10 cellular contexts compared by ENCODE assay signal in genomic region chr20:2767768-2768631, GRCh38. TPM values are rescaled to one million over a fixed set of nuclear protein-coding genes. Genes with fewer than 3 reads are reported as not detected.
DNase-seq lines count a peak whose midpoint lies in the region; TF ChIP-seq lines count a peak whose summit lies in the region.
"Had no signal": no experiment of that assay in that cellular context is flagged by ENCODE, and none has a peak within 500 bp of the region (broad histone marks: within the 10 kb centered on the region; RNA-seq: fewer than 3 reads in every experiment).

No MANE protein-coding gene starts in this region.

- BruUV-seq in PC-9 (replicated peaks; lab: Mats Ljungman, UMichigan) = no TSS peak

- TF ChIP-seq CTCF in PC-9 (conservative IDR thresholded peaks at IDR 0.05) = no peak
- no peak for TF ChIP-seq CTCF in fibroblast of lung (conservative IDR thresholded peaks at IDR 0.05 in 1 of 2, IDR thresholded peaks at IDR 0.05 in 1 of 2; ENCODE audit: low read depth in 1 of 2, low read length in 2 of 2)
- peak in 2 of 4 experiments; percentile 8 to 21 for TF ChIP-seq CTCF in prostate gland (IDR thresholded peaks at IDR 0.05)

- H2AFZ ChIP-seq in PC-9 (no peak overlapping the region; the same call in 1 of the 2 replicates), fibroblast of lung (ENCODE audit: low read length) (no peak overlapping the region), trophoblast cell (ENCODE audit: insufficient read depth, low read length, poor library complexity) (no peak overlapping the region)

- H3K23ac ChIP-seq in trophoblast cell (ENCODE audit: low read length) = no peak overlapping the region

- no peak overlapping the region for H4K8ac ChIP-seq in trophoblast cell (ENCODE audit: low read depth, low read length)

- no peak overlapping the region for H4K91ac ChIP-seq in trophoblast cell (ENCODE audit: low read depth, low read length)

- H3K27me3 ChIP-seq in PC-9 (ENCODE audit: insufficient read depth, low read depth) (no peaks in the 10 kb centered on the region), fibroblast of lung (ENCODE audit: control insufficient read depth, insufficient read depth, low read length) (peaks cover 20% of the 10 kb centered on the region), prostate gland (replicated peaks; ENCODE audit: insufficient read depth) (no peaks in the 10 kb centered on the region), trophoblast cell (ENCODE audit: insufficient read depth, low read length) (no peaks in the 10 kb centered on the region)

- no peak overlapping the region for H3K4ac ChIP-seq in trophoblast cell (ENCODE audit: low read depth, low read length)

- H3K9me3 ChIP-seq in PC-9 (ENCODE audit: insufficient read depth, low read depth) (no peaks in the 10 kb centered on the region), fibroblast of lung (ENCODE audit: control insufficient read depth, insufficient read depth, low read depth, low read length) (no peaks in the 10 kb centered on the region), prostate gland (no peaks in the 10 kb centered on the region), trophoblast cell (ENCODE audit: insufficient read depth, low read depth, low read length) (no peaks in the 10 kb centered on the region)

- H2AK5ac ChIP-seq in trophoblast cell (ENCODE audit: low read length) = no peak overlapping the region

- DNase-seq in GM03348 (ENCODE audit: low spot score) (peak; percentile 84), PC-9 (peak; percentile 85 to 94), fibroblast of lung (ENCODE audit: low read depth in 2 of 2) (peak; percentile 12 to 70), prostate gland (ENCODE audit: low spot score) (peak; percentile 97), trophoblast cell (no peak), DMS114 treated with DMSO at 0.1 percent for 48 hours (lab: John Stamatoyannopoulos, UW; ENCODE audit: unreplicated experiment) (no peak), posterior cingulate gyrus (no peak), GM19240 (ENCODE audit: insufficient read length, low spot score) (no peak)
- DNase-seq: KG1, retina had no signal

- H3K18ac ChIP-seq in trophoblast cell (ENCODE audit: low read length) = no peak overlapping the region

- no peak overlapping the region for H2BK120ac ChIP-seq in trophoblast cell (ENCODE audit: insufficient read depth, low read length, poor library complexity)

- no peaks in the 10 kb centered on the region for H3K79me1 ChIP-seq in trophoblast cell (ENCODE audit: low read length)

- TF ChIP-seq POLR2A in prostate gland (IDR thresholded peaks at IDR 0.05) = no peak

- H3K36me3 ChIP-seq in PC-9 (ENCODE audit: low read depth) (no peaks in the 10 kb centered on the region), fibroblast of lung (ENCODE audit: control insufficient read depth, insufficient read depth, low read length) (no peaks in the 10 kb centered on the region), prostate gland (no peaks in the 10 kb centered on the region), trophoblast cell (ENCODE audit: control insufficient read depth in 1 of 2, insufficient read depth in 2 of 2, low read length in 2 of 2) (no peaks in the 10 kb centered on the region)

- POLR2A ChIA-PET in PC-9 (lab: Charles Lee; ENCODE audit: unreplicated experiment) = interaction anchor here (0.6 to 0.7 kb wide), 4 partner anchors 417 to 1917 kb away, joined by 3 to 9 read pairs (median 8); partner anchors contain the start of gene ADISSP

- H3K4me1 ChIP-seq in PC-9 (replicated peaks; ENCODE audit: insufficient read depth) (peaks cover 8% of the 10 kb centered on the region), fibroblast of lung (ENCODE audit: control insufficient read depth, extremely low read depth, insufficient read depth, low read length) (no peaks in the 10 kb centered on the region), prostate gland (replicated peaks) (peaks cover 21% of the 10 kb centered on the region), trophoblast cell (ENCODE audit: control insufficient read depth in 1 of 2, insufficient read depth in 2 of 2, low read length in 2 of 2) (no peaks in the 10 kb centered on the region)

- H3K79me2 ChIP-seq in PC-9 (ENCODE audit: low read depth) (no peaks in the 10 kb centered on the region), fibroblast of lung (ENCODE audit: control insufficient read depth, insufficient read depth, low read length) (no peaks in the 10 kb centered on the region), trophoblast cell (ENCODE audit: control insufficient read depth, insufficient read depth, low read length, poor library complexity) (no peaks in the 10 kb centered on the region)

- H3F3A ChIP-seq in PC-9 (ENCODE audit: insufficient read depth, low read depth) = no peaks in the 10 kb centered on the region; the same call in 1 of the 2 replicates

- H2BK12ac ChIP-seq in trophoblast cell (ENCODE audit: low read length) = no peak overlapping the region

- intact Hi-C loops in PC-9 (cut with micrococcal nuclease; ENCODE audit: unreplicated experiment) = loop anchor here (1.0 to 2.0 kb wide), 2 partner anchors 46 to 73 kb away; partner anchors contain the start of genes C20orf141, PCED1A and VPS16
- intact Hi-C loops in prostate gland (cut with DNase I) = no loop called here
- intact Hi-C loops in posterior cingulate gyrus (cut with DNase I) = no loop called here

- H3K4me2 ChIP-seq in PC-9 (peak overlapping the region; percentile 52), fibroblast of lung (ENCODE audit: extremely low read depth, insufficient read depth, low read length) (no peak overlapping the region), trophoblast cell (ENCODE audit: low read length) (no peak overlapping the region)

- no peak overlapping the region for H3K27ac ChIP-seq in PC-9
- H3K27ac ChIP-seq in fibroblast of lung (ENCODE audit: insufficient read depth, low read length) = no peak overlapping the region
- H3K27ac ChIP-seq in prostate gland = peak overlapping the region; percentile 73 to 77
- no peak overlapping the region for H3K27ac ChIP-seq in trophoblast cell (ENCODE audit: low read depth, low read length)

- H3K9ac ChIP-seq in fibroblast of lung (ENCODE audit: insufficient read depth, low read length) (no peak overlapping the region), trophoblast cell (ENCODE audit: low read length) (no peak overlapping the region)

- CTCF ChIA-PET in PC-9 (lab: Charles Lee) = interaction anchor here (0.6 to 0.9 kb wide), 2 partner anchors 47 to 509 kb away, joined by 3 read pairs; partner anchors contain the start of gene C20orf141

- no peak overlapping the region for H2BK5ac ChIP-seq in trophoblast cell (ENCODE audit: low read depth, low read length, poor library complexity)

- no peaks in the 10 kb centered on the region for H4K20me1 ChIP-seq in PC-9 (ENCODE audit: insufficient read depth)
- H4K20me1 ChIP-seq in fibroblast of lung (ENCODE audit: control insufficient read depth, extremely low read depth, insufficient read depth, low read length) = no peaks in the 10 kb centered on the region

- H3K9me2 ChIP-seq in PC-9 (ENCODE audit: insufficient read depth) = no peaks in the 10 kb centered on the region

- 18% methylated on average over 15 of the region's 15 CpGs for WGBS in prostate gland
- WGBS in trophoblast cell (ENCODE audit: extremely low coverage, insufficient coverage, insufficient read length) = no CpG with 5 or more reads among the region's 15 CpGs

- H3K4me3 ChIP-seq in PC-9 = no peak overlapping the region
- no peak overlapping the region for H3K4me3 ChIP-seq in fibroblast of lung (replicated peaks in 1 of 4; ENCODE audit: control extremely low read depth in 1 of 4, insufficient read depth in 1 of 4, low read depth in 3 of 4, low read length in 4 of 4)
- H3K4me3 ChIP-seq in prostate gland = no peak overlapping the region
- no peak overlapping the region for H3K4me3 ChIP-seq in trophoblast cell (ENCODE audit: low read depth, low read length)

- H3K14ac ChIP-seq in trophoblast cell (ENCODE audit: low read length) = no peak overlapping the region

- H4K12ac ChIP-seq in trophoblast cell (ENCODE audit: low read depth, low read length) = no peak overlapping the region

RNA-seq across cellular contexts. Expression of gene CPXM1, which starts 32.4 kb away (rescaled TPM):
- total RNA-seq in PC-9 (2021) (not detected in 2 replicates), fibroblast of lung (0.50 and 10.3 TPM in 2 replicates), prostate gland (10 to 100 TPM in 1 of 2 donors, 1 to 10 TPM in 1; 7.4 to 35.5 TPM)
- polyA plus RNA-seq in fibroblast of lung = 0.92 and 11.2 TPM in 2 replicates
- polyA plus RNA-seq in fibroblast of lung (2012) = 0.90 and 10.3 TPM in 2 replicates
- 1.6 and 4.4 TPM in 2 replicates for polyA minus RNA-seq in fibroblast of lung (ENCODE audit: low replicate concordance)
- 21.0 and 21.4 TPM in 2 replicates for polyA plus RNA-seq in trophoblast cell (2013)

RNA-seq across cellular contexts. Expression of gene C20orf141, which starts 46.8 kb away (rescaled TPM):
- not detected in 2 replicates for total RNA-seq in PC-9 (2021)
- total RNA-seq in fibroblast of lung = not detected in 2 replicates
- polyA plus RNA-seq in fibroblast of lung = 0.36 and 0.57 TPM in 2 replicates
- polyA plus RNA-seq in fibroblast of lung (2012) = 0.60 and 1.4 TPM in 2 replicates
- 2.1 TPM in 1 of 2 replicates, not detected in the other for polyA minus RNA-seq in fibroblast of lung (ENCODE audit: low replicate concordance)
- 1 to 10 TPM in 1 of 2 donors, not detected in 1; 4.4 TPM for total RNA-seq in prostate gland
- polyA plus RNA-seq in trophoblast cell (2013) = 0.19 and 0.31 TPM in 2 replicates

RNA-seq across cellular contexts. Expression of gene TMEM239, which starts 48.2 kb away (rescaled TPM):
- not detected in 2 replicates for total RNA-seq in PC-9 (2021)
- total RNA-seq in fibroblast of lung = under 0.01 TPM in 1 of 2 replicates, not detected in the other
- polyA plus RNA-seq in fibroblast of lung = 0.03 TPM in 1 of 2 replicates, not detected in the other
- polyA plus RNA-seq in fibroblast of lung (2012) = not detected in 2 replicates
- not detected in 2 replicates for polyA minus RNA-seq in fibroblast of lung (ENCODE audit: low replicate concordance)
- not detected for total RNA-seq in prostate gland
- polyA plus RNA-seq in trophoblast cell (2013) = 0.01 TPM in 1 of 2 replicates, not detected in the other

Comparison
In these comparisons a context has a peak if more than half of its experiments do, and no peak if none do; other contexts are left out.
1. DNase-seq: peak in GM03348 (single experiment), PC-9 (2 of 2), fibroblast of lung (2 of 2) and prostate gland (single experiment); none in trophoblast cell (0 of 2), DMS114 treated with DMSO at 0.1 percent for 48 hours (single experiment), posterior cingulate gyrus (0 of 10) and GM19240 (single experiment).
2. H3K27ac ChIP-seq: peak in prostate gland (2 of 2); none in PC-9 (single experiment), fibroblast of lung (single experiment) and trophoblast cell (single experiment).